In the genomic region with DNA sequence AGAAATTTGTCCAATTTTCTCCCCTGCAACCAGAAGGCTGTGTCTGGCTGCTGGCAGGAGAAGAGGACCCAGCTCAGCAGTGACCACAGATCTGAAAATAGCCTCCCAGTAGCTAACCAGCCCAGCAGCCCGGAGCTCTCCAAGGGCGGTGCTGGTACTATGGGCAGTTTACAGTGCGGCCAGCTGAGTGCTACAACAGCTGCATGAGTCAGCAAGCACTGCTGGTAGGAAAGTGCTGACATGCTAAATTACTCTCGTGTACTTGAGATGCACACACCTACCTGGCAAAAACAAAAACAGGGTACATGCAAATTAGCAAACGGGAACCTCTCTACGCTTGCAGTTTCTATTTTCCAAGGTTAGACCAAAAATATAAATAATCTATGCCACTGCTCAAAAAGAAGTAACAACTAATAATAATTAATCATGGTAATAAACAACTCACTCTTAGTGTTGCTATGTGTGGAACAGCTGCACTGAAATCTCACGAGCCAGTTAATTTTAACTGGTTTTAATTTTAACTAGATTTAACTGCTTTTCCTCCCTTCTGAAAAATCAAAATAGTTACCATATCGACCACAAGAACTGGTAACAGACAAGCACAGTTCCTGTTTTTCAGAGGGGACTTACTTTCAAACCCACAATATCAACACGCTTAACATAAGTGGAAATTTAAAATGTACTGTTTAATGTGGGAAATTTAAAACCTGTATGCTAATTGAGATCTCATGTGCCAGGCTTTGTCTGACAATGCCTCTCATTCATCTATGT, we compare ENCODE assay signal across 8 cellular contexts. TPM values are rescaled to one million over a fixed set of nuclear protein-coding genes. Genes with fewer than 3 reads are reported as not detected.
A peak's percentile ranks its signal among the peaks of the same experiment; 100 is the strongest.
DNase-seq lines count a peak whose midpoint lies in the region; TF ChIP-seq lines count a peak whose summit lies in the region.

No MANE protein-coding gene starts in this region.

- in situ Hi-C loops in KBM-7 (cut with MboI; ENCODE audit: low pct_unique_long_range_greater_than_20kb, low sequenced_read_pairs) (no loop called here), T47D (cut with HindIII; ENCODE audit: low pct_unique_long_range_greater_than_20kb, low sequenced_read_pairs) (no loop called here)

- H3K27me3 Mint-ChIP-seq in immature natural killer cell (ENCODE audit: low read depth in 3 of 3): peaks cover 4 to 9% (median 5%) of the 10 kb centered on the region in 3 donors

- H3K4me3 ChIP-seq in skeletal muscle satellite cell (ENCODE audit: low read length): peak overlapping the region; percentile 47

- no peaks in the 10 kb centered on the region for H3K9me3 ChIP-seq in skeletal muscle satellite cell (replicated peaks; ENCODE audit: low read length)

- POLR2A ChIA-PET in GM10248 (lab: Yijun Ruan, JAX): no interaction called here

- peaks cover 0 to 7% (median 0%) of the 10 kb centered on the region in 3 donors for H3K36me3 Mint-ChIP-seq in immature natural killer cell

- peak; percentile 28 for DNase-seq in GM10248 (ENCODE audit: extremely low spot score)
- DNase-seq in H4 (ENCODE audit: low spot score): peak; percentile 93
- DNase-seq in KBM-7: peak; percentile 56
- DNase-seq in T follicular helper cell (ENCODE audit: low read depth): peak; percentile 35
- peak; percentile 18 to 67 for DNase-seq in T47D (ENCODE audit: low read depth in 1 of 2, low spot score in 1 of 2)
- peak; percentile 46 to 55 (median 53) for DNase-seq in immature natural killer cell
- no peak for DNase-seq in NCI-H1092 (lab: John Stamatoyannopoulos, UW)

- CTCF ChIA-PET in GM10248 (lab: Yijun Ruan, JAX): interaction anchor here (1.0 to 1.7 kb wide), 7 partner anchors 59 to 345 kb away, joined by 3 to 6 read pairs (median 4); no protein-coding TSS in a partner anchor

- H3K9me3 Mint-ChIP-seq in immature natural killer cell: peaks cover 0 to 5% (median 2%) of the 10 kb centered on the region in 6 donors

- peaks cover 12% of the 10 kb centered on the region for H3K27me3 ChIP-seq in skeletal muscle satellite cell (ENCODE audit: control insufficient read depth, insufficient read depth, low read length)

- TF ChIP-seq CTCF in GM10248 (IDR thresholded peaks at IDR 0.05; ENCODE audit: control extremely low read depth, extremely low read depth, low read depth, missing control alignments): no peak

- H3K4me1 Mint-ChIP-seq in immature natural killer cell: peaks cover 27 to 43% of the 10 kb centered on the region in 2 donors

- peak overlapping the region; percentile 66 to 89 (median 82) for H3K27ac Mint-ChIP-seq in immature natural killer cell

- H3K4me3 Mint-ChIP-seq in immature natural killer cell: peak overlapping the region; percentile 75 to 81 (median 78)

- peak overlapping the region; percentile 69 for H3K4me2 ChIP-seq in skeletal muscle satellite cell (ENCODE audit: low read length)

- peaks cover 21% of the 10 kb centered on the region for H3K4me1 ChIP-seq in skeletal muscle satellite cell (ENCODE audit: control insufficient read depth, insufficient read depth, low read length)

- no peaks in the 10 kb centered on the region for H3K36me3 ChIP-seq in skeletal muscle satellite cell (ENCODE audit: insufficient read depth, low read length)

- peak overlapping the region; percentile 49 for H3K9ac ChIP-seq in skeletal muscle satellite cell (ENCODE audit: low read depth, low read length)

RNA-seq across cellular contexts. Expression of gene BACH2, which starts 10.8 kb away (rescaled TPM):
- total RNA-seq in H4 (2014; rRNA removed; shearing (Covaris generic)): 0.06 and 0.31 TPM in 2 replicates
- 1 to 10 TPM; 2.3 to 8.1 (median 8.0) TPM for polyA plus RNA-seq in immature natural killer cell
- 0.22 and 0.25 TPM in 2 replicates for total RNA-seq in skeletal muscle satellite cell (2012; rRNA removed)
